ENCODE assay signal across 1 cellular context in the genomic region with DNA sequence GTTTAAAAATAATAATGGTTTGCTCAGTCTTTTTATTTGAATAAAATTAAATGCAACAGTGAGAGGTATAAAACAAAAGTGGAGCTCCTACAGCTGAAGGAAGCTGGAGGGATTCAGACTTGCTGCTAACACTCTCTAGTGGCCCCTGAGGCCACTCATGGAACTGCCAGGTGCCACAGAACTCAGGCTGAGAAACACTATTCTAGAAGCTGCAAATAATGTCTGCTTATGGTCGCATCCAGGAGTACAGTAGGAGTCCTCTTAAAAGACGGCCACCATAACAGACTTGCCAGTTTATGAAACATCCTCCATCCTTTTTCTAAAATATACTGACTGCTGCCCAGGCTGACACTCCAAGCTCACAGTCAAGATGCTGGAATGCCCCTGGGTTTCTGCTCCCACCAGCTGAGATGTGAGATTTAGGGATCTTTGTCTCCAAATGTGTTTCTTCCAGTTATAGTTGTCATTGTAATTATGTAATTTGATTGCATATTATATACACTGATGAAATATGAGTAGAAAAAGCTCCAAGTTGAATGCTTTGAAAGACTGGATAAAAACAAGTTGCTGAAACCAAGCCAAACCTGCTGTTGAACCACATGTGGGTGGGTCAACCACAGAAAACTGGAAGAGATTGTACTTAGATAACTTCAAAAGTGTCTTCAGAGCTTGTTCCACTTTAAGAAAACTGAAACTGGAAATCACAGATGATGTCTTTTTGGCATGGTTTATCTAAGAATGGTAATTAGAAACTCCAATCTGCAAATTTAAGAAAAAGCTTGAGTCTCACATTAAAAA.
TF ChIP-seq lines count a peak whose summit lies in the region.

No MANE protein-coding gene starts in this region.

TF ChIP-seq in K562, 482 proteins besides CTCF, POLR2A, EP300 and RAD21 (continued from another document):
- TF ChIP-seq, protein P1, sequence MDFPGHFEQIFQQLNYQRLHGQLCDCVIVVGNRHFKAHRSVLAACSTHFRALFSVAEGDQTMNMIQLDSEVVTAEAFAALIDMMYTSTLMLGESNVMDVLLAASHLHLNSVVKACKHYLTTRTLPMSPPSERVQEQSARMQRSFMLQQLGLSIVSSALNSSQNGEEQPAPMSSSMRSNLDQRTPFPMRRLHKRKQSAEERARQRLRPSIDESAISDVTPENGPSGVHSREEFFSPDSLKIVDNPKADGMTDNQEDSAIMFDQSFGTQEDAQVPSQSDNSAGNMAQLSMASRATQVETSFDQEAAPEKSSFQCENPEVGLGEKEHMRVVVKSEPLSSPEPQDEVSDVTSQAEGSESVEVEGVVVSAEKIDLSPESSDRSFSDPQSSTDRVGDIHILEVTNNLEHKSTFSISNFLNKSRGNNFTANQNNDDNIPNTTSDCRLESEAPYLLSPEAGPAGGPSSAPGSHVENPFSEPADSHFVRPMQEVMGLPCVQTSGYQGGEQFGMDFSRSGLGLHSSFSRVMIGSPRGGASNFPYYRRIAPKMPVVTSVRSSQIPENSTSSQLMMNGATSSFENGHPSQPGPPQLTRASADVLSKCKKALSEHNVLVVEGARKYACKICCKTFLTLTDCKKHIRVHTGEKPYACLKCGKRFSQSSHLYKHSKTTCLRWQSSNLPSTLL (IDR thresholded peaks at IDR 0.05), result no peak
- TF ChIP-seq, protein P2, sequence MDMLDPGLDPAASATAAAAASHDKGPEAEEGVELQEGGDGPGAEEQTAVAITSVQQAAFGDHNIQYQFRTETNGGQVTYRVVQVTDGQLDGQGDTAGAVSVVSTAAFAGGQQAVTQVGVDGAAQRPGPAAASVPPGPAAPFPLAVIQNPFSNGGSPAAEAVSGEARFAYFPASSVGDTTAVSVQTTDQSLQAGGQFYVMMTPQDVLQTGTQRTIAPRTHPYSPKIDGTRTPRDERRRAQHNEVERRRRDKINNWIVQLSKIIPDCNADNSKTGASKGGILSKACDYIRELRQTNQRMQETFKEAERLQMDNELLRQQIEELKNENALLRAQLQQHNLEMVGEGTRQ (CRISPR knock-in tag; IDR thresholded peaks at IDR 0.05), result no peak
